8 cellular contexts compared by ENCODE assay signal in genomic region chr9:135926402-135927194, GRCh38. TPM values are rescaled to one million over a fixed set of nuclear protein-coding genes. Genes with fewer than 3 reads are reported as not detected.
DNase-seq lines count a peak whose midpoint lies in the region; ATAC-seq and TF ChIP-seq lines count a peak whose summit lies in the region.

No MANE protein-coding gene starts in this region.

- BruUV-seq in Caco-2 (replicated peaks; lab: Mats Ljungman, UMichigan), result no TSS peak

- H3K9me3 ChIP-seq in psoas muscle (no peaks in the 10 kb centered on the region), Caco-2 (no peaks in the 10 kb centered on the region)

- H3K27me3 ChIP-seq in psoas muscle (ENCODE audit: insufficient read depth in 3 of 3, low read length in 2 of 3) (no peaks in the 10 kb centered on the region), Caco-2 (replicated peaks; ENCODE audit: control insufficient read depth, insufficient read depth, low read length) (no peaks in the 10 kb centered on the region)

- H3K27ac ChIP-seq in psoas muscle, result peak overlapping the region; percentile 90

- H3K4me1 ChIP-seq in psoas muscle (peaks cover 29% of the 10 kb centered on the region), Caco-2 (no peaks in the 10 kb centered on the region)

- intact Hi-C loops in psoas muscle (cut with DNase I), result no loop called here
- intact Hi-C loops in Caco-2 (cut with micrococcal nuclease; ENCODE audit: unreplicated experiment), result no loop called here

- H3K4me3 ChIP-seq in psoas muscle, result no peak overlapping the region
- H3K4me3 ChIP-seq in Caco-2 (ENCODE audit: low read depth, low read length), result no peak overlapping the region

- no peaks in the 10 kb centered on the region for H3K27me3 Mint-ChIP-seq in chondrocyte (ENCODE audit: low read depth)
- H3K27me3 Mint-ChIP-seq in Caco-2 (ENCODE audit: insufficient read depth, unreplicated experiment), result no peaks in the 10 kb centered on the region

- 52 to 76% (median 55%) methylated on average over 27 of the region's 27 CpGs for WGBS in psoas muscle, 3 donors

- H3K9me3 Mint-ChIP-seq in chondrocyte (ENCODE audit: low read depth) (no peaks in the 10 kb centered on the region), Caco-2 (ENCODE audit: unreplicated experiment) (no peaks in the 10 kb centered on the region)

- peak overlapping the region; percentile 49 for H3K27ac Mint-ChIP-seq in chondrocyte (ENCODE audit: unreplicated experiment)
- H3K27ac Mint-ChIP-seq in Caco-2 (ENCODE audit: unreplicated experiment), result no peak overlapping the region

- CTCF ChIA-PET in Caco-2 (lab: Charles Lee), result no interaction called here

- H3K4me1 Mint-ChIP-seq in chondrocyte (ENCODE audit: low read depth), result peaks cover 15% of the 10 kb centered on the region
- no peaks in the 10 kb centered on the region for H3K4me1 Mint-ChIP-seq in Caco-2 (ENCODE audit: low read depth, unreplicated experiment)

- H3K36me3 Mint-ChIP-seq in chondrocyte (ENCODE audit: low read depth), result peaks cover 8% of the 10 kb centered on the region
- H3K36me3 Mint-ChIP-seq in Caco-2 (ENCODE audit: insufficient read depth, unreplicated experiment), result peaks cover 35% of the 10 kb centered on the region

- H3K36me3 ChIP-seq in psoas muscle (ENCODE audit: insufficient read depth in 1 of 2, low read depth in 1 of 2) (peaks cover 0 to 79% of the 10 kb centered on the region in 2 donors), Caco-2 (ENCODE audit: control insufficient read depth, insufficient read depth, low read length) (no peaks in the 10 kb centered on the region; the same call in 1 of the 2 replicates)

- no peak overlapping the region for H3K4me3 Mint-ChIP-seq in chondrocyte (ENCODE audit: unreplicated experiment)
- H3K4me3 Mint-ChIP-seq in Caco-2 (ENCODE audit: unreplicated experiment), result no peak overlapping the region

- peak; percentile 90 to 97 (median 94) for ATAC-seq in psoas muscle

- peak; percentile 41 for TF ChIP-seq CTCF in chondrocyte (IDR thresholded peaks at IDR 0.05)
- TF ChIP-seq CTCF in psoas muscle (IDR thresholded peaks at IDR 0.05), result no peak
- no peak for TF ChIP-seq CTCF in Caco-2 (IDR thresholded peaks at IDR 0.05; ENCODE audit: insufficient read depth in 1 of 2, low read depth in 1 of 2, low read length in 1 of 2, severe bottlenecking in 1 of 2, unreplicated experiment in 1 of 2)

- POLR2A ChIA-PET in Caco-2 (lab: Charles Lee), result no interaction called here

- DNase-seq in GM03348 (ENCODE audit: low spot score) (peak; percentile 72), SW480 (ENCODE audit: low spot score) (peak; percentile 92), chondrocyte (ENCODE audit: low spot score) (peak; percentile 90), psoas muscle (peak; percentile 88 to 94), DMS53 treated with DMSO at 0.1 percent for 48 hours (lab: John Stamatoyannopoulos, UW; ENCODE audit: unreplicated experiment) (no peak), GF-D8 (lab: John Stamatoyannopoulos, UW) (no peak), DMS79 (lab: John Stamatoyannopoulos, UW) (no peak), Caco-2 (no peak)

RNA-seq across cellular contexts. Expression of gene CAMSAP1, which starts 19.3 kb away (rescaled TPM):
- total RNA-seq in chondrocyte (27.1 to 35.5 TPM (median 27.7 TPM) in 3 replicates), psoas muscle (10 to 100 TPM; 38.0 to 48.5 (median 43.4) TPM), Caco-2 (2022) (31.3 and 38.2 TPM in 2 replicates)
- polyA plus RNA-seq in psoas muscle, result 10 to 100 TPM; 21.3 to 51.5 (median 24.1) TPM

RNA-seq across cellular contexts. Expression of gene UBAC1, which starts 34.6 kb away (rescaled TPM):
- 33.2 to 36.0 TPM (median 33.5 TPM) in 3 replicates for total RNA-seq in chondrocyte
- total RNA-seq in psoas muscle, result 100 to 1,000 TPM; 140 to 233 (median 174) TPM
- 100 to 1,000 TPM in 2 of 3 donors, 10 to 100 TPM in 1; 71.1 to 261 (median 154) TPM for polyA plus RNA-seq in psoas muscle
- total RNA-seq in Caco-2 (2022), result 50.7 and 55.4 TPM in 2 replicates

Comparison
In these comparisons a context has a peak if more than half of its experiments do, and no peak if none do; other contexts are left out.
1. DNase-seq: peak in GM03348 (single experiment), SW480 (single experiment), chondrocyte (single experiment) and psoas muscle (2 of 2); none in DMS53 treated with DMSO at 0.1 percent for 48 hours (single experiment), GF-D8 (single experiment), DMS79 (single experiment) and Caco-2 (0 of 2).